ENCODE assay signal across 1 cellular context in genomic region chr7:106911959-106912358, GRCh38.
A peak's percentile ranks its signal among the peaks of the same experiment; 100 is the strongest.
TF ChIP-seq lines count a peak whose summit lies in the region.

No MANE protein-coding gene starts in this region.

TF ChIP-seq in GM12878, 131 proteins besides CTCF, POLR2A, EP300 and RAD21 (continued from another document):
- no peak for TF ChIP-seq SKIL (IDR thresholded peaks at IDR 0.05; ENCODE audit: low read depth, poor library complexity, severe bottlenecking)
- peak; percentile 36; the same call in 1 of the 2 replicates for TF ChIP-seq SPI1 (IDR thresholded peaks at IDR 0.05; ENCODE audit: borderline replicate concordance, insufficient read depth, low read depth, low read length)
